Comparison of ENCODE assay signal across 19 cellular contexts in the genomic region with DNA sequence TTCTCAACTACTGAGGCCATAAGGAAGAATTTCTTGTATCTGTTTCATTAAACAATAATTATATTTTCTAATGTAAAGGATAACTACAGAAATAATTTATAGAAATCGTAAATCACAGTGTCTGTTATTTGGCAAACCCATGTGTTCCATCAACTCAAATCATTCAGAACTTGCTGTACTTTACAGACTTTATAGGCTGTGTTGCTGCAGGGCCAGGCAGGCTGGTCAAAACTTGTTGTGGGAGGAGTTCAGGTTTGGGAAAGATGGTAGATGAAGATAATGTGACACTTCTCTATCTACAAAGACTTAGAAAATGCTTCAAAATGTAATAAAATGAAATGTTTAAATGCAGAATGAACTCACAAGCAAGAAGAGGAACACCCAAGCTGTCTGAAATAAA.
"Had no signal": no experiment of that assay in that cellular context is flagged by ENCODE, and none has a peak within 500 bp of the region (broad histone marks: within the 10 kb centered on the region; RNA-seq: fewer than 3 reads in every experiment).

No MANE protein-coding gene starts in this region.

- H3K4me3 ChIP-seq: left ventricle myocardium inferior, lung, ovary, skin epidermis, tibial nerve, uterus had no signal

- H3K27me3 ChIP-seq: ovary, tibial nerve, uterus had no signal

- H3K9me3 ChIP-seq: ovary, uterus had no signal

- H3K27ac ChIP-seq: left ventricle myocardium inferior, ovary, tibial nerve, uterus had no signal

- H3K4me1 ChIP-seq: left ventricle myocardium inferior, tibial nerve, uterus had no signal

- DNase-seq: hypothalamus; immature natural killer cell; left ventricle myocardium inferior; mesendoderm; naive thymus-derived CD4-positive, alpha-beta T cell; ovary; retina; right cardiac atrium; stimulated activated CD4-positive, alpha-beta T cell treated with anti-CD3 and anti-CD28 coated beads, Interleukin-12 subunit alpha, Interleukin-12 subunit beta, amount 100 ng/mL, for 4 hours; stimulated activated CD4-positive, alpha-beta T cell treated with anti-CD3 and anti-CD28 coated beads, Interleukin-15, amount 100 ng/mL, for 24 hours; stimulated activated CD4-positive, alpha-beta T cell treated with anti-CD3 and anti-CD28 coated beads, Interleukin-4, amount 100 ng/mL, for 24 hours; stimulated activated naive CD4-positive, alpha-beta T cell; uterus had no signal

- ATAC-seq: naive thymus-derived CD4-positive, alpha-beta T cell; natural killer cell treated with Interleukin-12 subunit alpha and Interleukin-12 subunit beta and Interleukin-15 and Interleukin-18, amount 100 ng/mL, for 72 hours; right cardiac atrium; sciatic nerve; stimulated activated effector memory CD8-positive, alpha-beta T cell treated with anti-CD3 and anti-CD28 coated beads, Interleukin-12 subunit alpha, Interleukin-12 subunit beta, amount 100 ng/mL, for 72 hours had no signal

- H3K36me3 ChIP-seq: left ventricle myocardium inferior, ovary, tibial nerve, uterus had no signal
